In the genomic region with DNA sequence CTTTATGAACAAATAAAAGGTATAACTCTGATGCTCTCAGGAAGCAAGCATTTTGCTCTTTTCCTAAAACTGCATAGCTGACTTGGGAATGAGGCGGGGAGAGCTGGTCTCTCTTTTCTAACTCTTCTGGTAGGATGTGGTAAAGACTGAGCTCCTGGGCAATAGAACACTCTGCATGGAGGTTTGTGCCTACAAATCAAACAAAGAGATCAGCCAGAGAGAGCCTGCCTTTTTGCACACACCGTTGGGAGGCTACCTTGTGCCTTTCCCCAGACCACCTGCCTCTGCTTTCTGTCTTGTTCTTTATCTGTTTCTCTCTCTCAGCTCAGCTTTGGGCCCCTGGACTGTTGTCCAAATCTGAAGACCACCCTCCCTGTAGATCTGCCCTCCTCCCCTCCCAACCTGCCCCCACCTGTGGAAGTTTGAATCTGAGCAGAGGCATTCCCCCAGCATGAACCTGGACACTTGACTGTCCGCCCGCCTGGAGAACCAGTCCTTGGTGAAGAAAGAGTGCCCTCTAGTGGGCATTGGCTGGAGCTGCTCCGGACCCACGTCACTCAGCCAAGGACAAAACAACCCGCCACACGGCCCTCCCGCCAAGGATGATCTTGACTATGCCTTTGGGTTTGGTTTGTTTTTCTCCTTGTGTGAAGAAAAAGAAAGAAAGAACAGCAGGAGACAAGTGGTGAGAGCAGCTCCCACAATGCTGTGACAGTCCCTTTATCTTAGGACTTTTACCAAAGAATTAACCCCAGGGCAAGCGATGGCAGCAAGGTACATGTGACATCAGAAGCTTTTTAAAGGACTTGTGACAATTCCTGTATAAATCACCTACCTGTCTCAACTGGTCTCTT, we compare ENCODE assay signal across 8 cellular contexts.
A peak's percentile ranks its signal among the peaks of the same experiment; 100 is the strongest.
DNase-seq lines count a peak whose midpoint lies in the region; ATAC-seq and TF ChIP-seq lines count a peak whose summit lies in the region.

No MANE protein-coding gene starts in this region.

- peaks cover 0 to 2% (median 0%) of the 10 kb centered on the region in 8 donors for H3K9me3 Mint-ChIP-seq in CD4-positive, alpha-beta memory T cell

- H3K36me3 Mint-ChIP-seq in CD4-positive, alpha-beta memory T cell, result no peaks in the 10 kb centered on the region

- H3K9me3 ChIP-seq in CD4-positive, alpha-beta memory T cell (ENCODE audit: control insufficient read depth in 1 of 2, low read length in 2 of 2), result no peaks in the 10 kb centered on the region
- H3K9me3 ChIP-seq in lung (ENCODE audit: control insufficient read depth in 2 of 2, insufficient read depth in 1 of 2, low read length in 1 of 2), result no peaks in the 10 kb centered on the region

- peaks cover 3 to 9% (median 5%) of the 10 kb centered on the region in 4 donors for H3K4me1 Mint-ChIP-seq in CD4-positive, alpha-beta memory T cell

- CTCF ChIA-PET in CD4-positive, alpha-beta memory T cell (lab: Charles Lee; ENCODE audit: partially characterized antibody), result interaction anchor here (0.6 to 2.9 kb wide), 14 partner anchors 8 to 1933 kb away, joined by 3 to 21 read pairs (median 4); no protein-coding TSS in a partner anchor

- H3K4me3 ChIP-seq in CD4-positive, alpha-beta memory T cell (ENCODE audit: low read length in 2 of 2), result no peak overlapping the region
- no peak overlapping the region for H3K4me3 ChIP-seq in lung

- DNase-seq in CD4-positive, alpha-beta memory T cell, result peak; percentile 33 to 41 (median 37)
- DNase-seq in NCI-H526 (lab: John Stamatoyannopoulos, UW), result peak; percentile 83 to 97
- DNase-seq in activated CD4-positive, alpha-beta T cell treated with anti-CD3 and anti-CD28 coated beads, Interleukin-2, amount 50 U/mL, for 4 hours, result peak; percentile 22 to 26
- peak; percentile 17 for DNase-seq in effector CD8-positive, alpha-beta T cell (lab: John Stamatoyannopoulos, UW)
- peak; percentile 78 for DNase-seq in lung (ENCODE audit: low spot score)
- peak; percentile 12 for DNase-seq in stimulated activated CD8-positive, alpha-beta memory T cell treated with anti-CD3 and anti-CD28 coated beads, Interleukin-12 subunit alpha, Interleukin-12 subunit beta, amount 100 ng/mL, for 24 hours (ENCODE audit: extremely low read depth)

- peaks cover 0 to 4% of the 10 kb centered on the region in 2 donors for H3K27me3 Mint-ChIP-seq in CD4-positive, alpha-beta memory T cell

- intact Hi-C loops in CD4-positive, alpha-beta memory T cell (cut with micrococcal nuclease), result loop anchor here (5.0 kb wide), 1 partner anchor 1260 kb away; no protein-coding TSS in a partner anchor

- H3K27ac Mint-ChIP-seq in CD4-positive, alpha-beta memory T cell, result no peak overlapping the region

- no peak overlapping the region for H3K27ac ChIP-seq in CD4-positive, alpha-beta memory T cell (ENCODE audit: low read depth, low read length)
- H3K27ac ChIP-seq in lung (ENCODE audit: low read depth in 1 of 2, low read length in 1 of 2), result peak overlapping the region in 1 of 2 donors; percentile 72

- TF ChIP-seq CTCF in lung (IDR thresholded peaks at IDR 0.05; ENCODE audit: control extremely low read depth, extremely low read depth), result peak; percentile 82

- no peaks in the 10 kb centered on the region for H3K36me3 ChIP-seq in CD4-positive, alpha-beta memory T cell (ENCODE audit: insufficient read depth, low read length)
- H3K36me3 ChIP-seq in lung (ENCODE audit: control insufficient read depth in 2 of 2, insufficient read depth in 2 of 2, low read length in 2 of 2), result no peaks in the 10 kb centered on the region

- POLR2A ChIA-PET in CD4-positive, alpha-beta memory T cell (lab: Charles Lee; ENCODE audit: partially characterized antibody), result no interaction called here

- peak; percentile 97 for ATAC-seq in GM19395 (IDR thresholded peaks at IDR 0.05; ENCODE audit: unreplicated experiment)
- ATAC-seq in HG03460 (IDR thresholded peaks at IDR 0.05; ENCODE audit: unreplicated experiment), result peak; percentile 93
- peak; percentile 92 for ATAC-seq in lung (ENCODE audit: insufficient read depth, low FRiP score)

- H3K4me3 Mint-ChIP-seq in CD4-positive, alpha-beta memory T cell, result no peak overlapping the region

- H3K4me1 ChIP-seq in CD4-positive, alpha-beta memory T cell (ENCODE audit: insufficient read depth, low read length), result no peaks in the 10 kb centered on the region
- peaks cover 16 to 29% of the 10 kb centered on the region in 2 donors for H3K4me1 ChIP-seq in lung (ENCODE audit: control insufficient read depth in 2 of 2, insufficient read depth in 2 of 2, low read length in 2 of 2)

- whole genome bisulfite sequencing in lung, 2 donors, result 23 to 27% methylated on average over 10 of the region's 10 CpGs

- H3K27me3 ChIP-seq in CD4-positive, alpha-beta memory T cell (ENCODE audit: insufficient read depth, low read length), result no peaks in the 10 kb centered on the region
- no peaks in the 10 kb centered on the region for H3K27me3 ChIP-seq in lung (ENCODE audit: control insufficient read depth, insufficient read depth)

Comparison
In these comparisons a context has a peak if more than half of its experiments do, and no peak if none do; other contexts are left out.
1. DNase-seq: peak in every context shown above with its lines; median percentile 90 in NCI-H526; 78 in lung; 37 in CD4-positive, alpha-beta memory T cell; 24 in activated CD4-positive, alpha-beta T cell treated with anti-CD3 and anti-CD28 coated beads, Interleukin-2, amount 50 U/mL, for 4 hours; 17 in effector CD8-positive, alpha-beta T cell; 12 in stimulated activated CD8-positive, alpha-beta memory T cell treated with anti-CD3 and anti-CD28 coated beads, Interleukin-12 subunit alpha, Interleukin-12 subunit beta, amount 100 ng/mL, for 24 hours.